18 cellular contexts compared by ENCODE assay signal in the genomic region with DNA sequence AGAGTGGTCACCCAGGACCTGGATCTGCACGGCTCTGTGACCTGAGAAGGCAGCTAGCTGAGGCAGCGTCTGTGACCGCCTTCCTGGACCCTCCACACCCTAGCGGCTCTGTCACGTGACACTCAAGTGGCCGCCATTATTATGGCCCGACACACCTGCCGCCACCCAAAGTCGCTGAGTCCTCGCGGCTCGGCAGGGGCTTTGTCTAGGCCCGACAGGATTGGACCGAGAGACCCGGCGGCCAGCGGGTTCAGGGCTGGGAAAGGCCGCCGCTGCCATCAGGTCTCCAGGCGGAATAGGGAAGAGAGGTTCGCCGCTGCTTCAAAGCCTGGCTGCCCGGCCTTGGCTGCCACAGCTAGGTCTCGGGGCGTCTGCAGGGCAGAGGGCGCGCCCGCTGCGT.
DNase-seq lines count a peak whose midpoint lies in the region; ATAC-seq, FAIRE-seq and TF ChIP-seq lines count a peak whose summit lies in the region.
"Had no signal": no experiment of that assay in that cellular context is flagged by ENCODE, and none has a peak within 500 bp of the region (broad histone marks: within the 10 kb centered on the region; RNA-seq: fewer than 3 reads in every experiment).

No MANE protein-coding gene starts in this region.

- no peak overlapping the region for H3K56ac ChIP-seq in H1 (replicated peaks; ENCODE audit: insufficient read length, low read depth, low read length)

- TF ChIP-seq CTCF in H1 (IDR thresholded peaks at IDR 0.05; ENCODE audit: control extremely low read depth in 1 of 3, insufficient read depth in 1 of 3, low read depth in 1 of 3, low read length in 3 of 3) (no peak), omental fat pad (IDR thresholded peaks at IDR 0.05) (no peak)

- no peak for TF ChIP-seq EP300 in H1 (IDR thresholded peaks at IDR 0.05; ENCODE audit: borderline replicate concordance in 1 of 2, low read depth in 2 of 2, low read length in 2 of 2)

- no peaks in the 10 kb centered on the region for H3K79me2 ChIP-seq in H1 (ENCODE audit: control insufficient read depth in 1 of 2, insufficient read depth in 2 of 2, low read length in 2 of 2)

- no peak overlapping the region for H2AK5ac ChIP-seq in H1 (ENCODE audit: low read depth, low read length)

- TF ChIP-seq POLR2A in H1 (IDR thresholded peaks at IDR 0.05; ENCODE audit: control extremely low read depth in 1 of 2, low read depth in 2 of 2, low read length in 2 of 2), result no peak

- DNase-seq in DMS53 (lab: John Stamatoyannopoulos, UW) (peak; percentile 28), DMS53 treated with DMSO at 0.1 percent for 48 hours (lab: John Stamatoyannopoulos, UW; ENCODE audit: unreplicated experiment) (no peak), Daoy (ENCODE audit: low read depth) (peak; percentile 3), H1 (ENCODE audit: low read depth in 1 of 2, low spot score in 2 of 2) (no peak), omental fat pad (ENCODE audit: low spot score) (no peak), middle frontal gyrus (ENCODE audit: extremely low spot score, low spot score) (no peak), H7 (no peak), frontal cortex (ENCODE audit: low spot score in 2 of 2) (no peak)
- DNase-seq: GF-D8, HFFc6, KG1, NCI-H1105 treated with DMSO at 0.1 percent for 48 hours, NCI-H187, NCI-H2227 treated with DMSO at 0.1 percent for 48 hours, NCI-H524, PC-9, SJCRH30 had no signal

- H4K91ac ChIP-seq in H1 (replicated peaks; ENCODE audit: insufficient read length, low read length), result no peak overlapping the region

- POLR2A ChIA-PET in H1 (lab: Charles Lee; ENCODE audit: partially characterized antibody), result no interaction called here

- no peaks in the 10 kb centered on the region for H3K79me1 ChIP-seq in H1 (ENCODE audit: low read depth, low read length)

- H3K27me3 ChIP-seq in H1 (replicated peaks in 1 of 4; ENCODE audit: control insufficient read depth in 3 of 4, extremely low read depth in 1 of 4, insufficient read depth in 3 of 4, low read length in 3 of 4) (no peaks in the 10 kb centered on the region), H7 (ENCODE audit: control insufficient read depth, insufficient read depth, low read length) (no peaks in the 10 kb centered on the region)
- H3K27me3 ChIP-seq: SJCRH30 had no signal

- H2BK5ac ChIP-seq in H1 (ENCODE audit: low read depth, low read length), result no peak overlapping the region

- no peak overlapping the region for H3K4ac ChIP-seq in H1 (replicated peaks; ENCODE audit: insufficient read length, low read depth, low read length)

- no peak overlapping the region for H4K5ac ChIP-seq in H1 (ENCODE audit: insufficient read length, low read depth, low read length)

- no peaks in the 10 kb centered on the region for H3K23me2 ChIP-seq in H1 (ENCODE audit: low read depth, low read length)

- no peaks in the 10 kb centered on the region for H4K20me1 ChIP-seq in H1 (replicated peaks in 1 of 2; ENCODE audit: control insufficient read depth in 1 of 2, insufficient read depth in 2 of 2, low read length in 2 of 2)

- H2BK15ac ChIP-seq in H1 (ENCODE audit: low read length), result no peak overlapping the region

- H3K18ac ChIP-seq in H1 (ENCODE audit: extremely low read depth, low read length), result no peak overlapping the region

- CTCF ChIA-PET in H1 (lab: Charles Lee; ENCODE audit: partially characterized antibody), result no interaction called here

- H3K4me2 ChIP-seq in H1 (ENCODE audit: insufficient read depth in 1 of 2, low read depth in 2 of 2, low read length in 2 of 2), result no peak overlapping the region
- H3K4me2 ChIP-seq: PC-9 had no signal

- H2BK12ac ChIP-seq in H1 (ENCODE audit: low read depth, low read length), result no peak overlapping the region

- peaks cover 0 to 7% of the 10 kb centered on the region in 2 experiments; a peak in 1 of 4 replicates for H3K9me3 ChIP-seq in H1 (ENCODE audit: insufficient read depth in 2 of 2, low read depth in 1 of 2, low read length in 1 of 2)
- H3K9me3 ChIP-seq: SJCRH30 had no signal

- H3K14ac ChIP-seq in H1 (ENCODE audit: insufficient read length), result no peak overlapping the region

- no peak for FAIRE-seq in H1 (lab: Jason Lieb, UNC)
- FAIRE-seq in frontal cortex (lab: Jason Lieb, UNC), result no peak

- peak; percentile 37 for ATAC-seq in omental fat pad (ENCODE audit: low FRiP score)

- H4K8ac ChIP-seq in H1 (ENCODE audit: extremely low read depth, insufficient read depth, low read length), result peak overlapping the region; percentile 71

- WGBS in H1 (ENCODE audit: extremely low coverage in 1 of 2, insufficient coverage in 1 of 2, insufficient read length in 1 of 2, insufficient replicate concordance in 2 of 2, low coverage in 1 of 2, low lambda C conversion rate in 2 of 2, missing lambda C conversion rate in 1 of 2), 2 experiments, result 97% methylated on average over 12 of the region's 29 CpGs; no CpG with 5 or more reads in 1 of the 2 experiments

- H3K9ac ChIP-seq in H1 (replicated peaks in 1 of 4; ENCODE audit: extremely low read depth in 1 of 4, low read depth in 3 of 4, low read length in 3 of 4), result no peak overlapping the region

- H3K36me3 ChIP-seq in H1 (ENCODE audit: control insufficient read depth in 2 of 4, insufficient read depth in 4 of 4, low read length in 3 of 4) (no peaks in the 10 kb centered on the region), H7 (replicated peaks; ENCODE audit: control insufficient read depth, insufficient read depth, low read length) (no peaks in the 10 kb centered on the region)
- H3K36me3 ChIP-seq: SJCRH30 had no signal

- H3K4me1 ChIP-seq in H1 (replicated peaks in 1 of 4; ENCODE audit: control insufficient read depth in 3 of 4, insufficient read depth in 4 of 4, low read length in 3 of 4), result no peaks in the 10 kb centered on the region
- H3K4me1 ChIP-seq: SJCRH30 had no signal

- no peak overlapping the region for H2BK120ac ChIP-seq in H1 (replicated peaks; ENCODE audit: low read depth, low read length)

- no peak overlapping the region for H3K27ac ChIP-seq in H1 (ENCODE audit: low read depth, low read length)
- H3K27ac ChIP-seq: 22Rv1, PC-9, SJCRH30 had no signal

- H2BK20ac ChIP-seq in H1 (ENCODE audit: low read length), result no peak overlapping the region

- H2AFZ ChIP-seq in H1 (ENCODE audit: low read length), result 0 out of 2 replicates have a peak overlapping the region, but pooled peaks have one; percentile 62
- H2AFZ ChIP-seq: PC-9 had no signal

- H3K23ac ChIP-seq in H1 (ENCODE audit: insufficient read length), result no peak overlapping the region

- H3K4me3 ChIP-seq in H1 (ENCODE audit: extremely low read depth in 1 of 4, insufficient read depth in 2 of 4, low read depth in 3 of 4, low read length in 4 of 4) (no peak overlapping the region), H7 (ENCODE audit: insufficient read depth, low read depth, low read length) (no peak overlapping the region)
- H3K4me3 ChIP-seq: PC-9, SJCRH30 had no signal

- TF ChIP-seq RAD21 in H1 (IDR thresholded peaks at IDR 0.05 in 1 of 2, conservative IDR thresholded peaks at IDR 0.05 in 1 of 2; ENCODE audit: low read depth in 2 of 2, low read length in 2 of 2), result no peak

TF ChIP-seq in H1, 55 proteins besides CTCF, POLR2A, EP300 and RAD21:
- TF ChIP-seq BCL11A (IDR thresholded peaks at IDR 0.05; ENCODE audit: low read depth in 2 of 2, low read length in 2 of 2) (no peak), SAP30 (IDR thresholded peaks at IDR 0.05; ENCODE audit: insufficient read depth, insufficient replicate concordance, low read length) (no peak), CREB1 (IDR thresholded peaks at IDR 0.05) (no peak), SRF (IDR thresholded peaks at IDR 0.05; ENCODE audit: low read depth, low read length) (no peak), SUZ12 (IDR thresholded peaks at IDR 0.05; ENCODE audit: low read length) (no peak), TEAD4 (IDR thresholded peaks at IDR 0.05; ENCODE audit: low read depth, low read length) (no peak), HDAC2 (IDR thresholded peaks at IDR 0.05; ENCODE audit: borderline replicate concordance in 1 of 2, low read depth in 2 of 2, low read length in 2 of 2) (no peak), SIN3A (conservative IDR thresholded peaks at IDR 0.05 in 1 of 2, IDR thresholded peaks at IDR 0.05 in 1 of 2; ENCODE audit: low read depth in 1 of 2, low read length in 2 of 2) (no peak), SIX5 (IDR thresholded peaks at IDR 0.05; ENCODE audit: low read depth, low read length) (no peak), BACH1 (IDR thresholded peaks at IDR 0.05; ENCODE audit: low read length) (no peak)
- TF ChIP-seq, protein P1, sequence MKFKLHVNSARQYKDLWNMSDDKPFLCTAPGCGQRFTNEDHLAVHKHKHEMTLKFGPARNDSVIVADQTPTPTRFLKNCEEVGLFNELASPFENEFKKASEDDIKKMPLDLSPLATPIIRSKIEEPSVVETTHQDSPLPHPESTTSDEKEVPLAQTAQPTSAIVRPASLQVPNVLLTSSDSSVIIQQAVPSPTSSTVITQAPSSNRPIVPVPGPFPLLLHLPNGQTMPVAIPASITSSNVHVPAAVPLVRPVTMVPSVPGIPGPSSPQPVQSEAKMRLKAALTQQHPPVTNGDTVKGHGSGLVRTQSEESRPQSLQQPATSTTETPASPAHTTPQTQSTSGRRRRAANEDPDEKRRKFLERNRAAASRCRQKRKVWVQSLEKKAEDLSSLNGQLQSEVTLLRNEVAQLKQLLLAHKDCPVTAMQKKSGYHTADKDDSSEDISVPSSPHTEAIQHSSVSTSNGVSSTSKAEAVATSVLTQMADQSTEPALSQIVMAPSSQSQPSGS (IDR thresholded peaks at IDR 0.05; ENCODE audit: low read length), result no peak
TF ChIP-seq in H1: peak in this region for 0.

Comparison
In these comparisons a context has a peak if more than half of its experiments do, and no peak if none do; other contexts are left out.
1. DNase-seq: peak in DMS53 (single experiment) and Daoy (single experiment); none in DMS53 treated with DMSO at 0.1 percent for 48 hours (single experiment), H1 (0 of 2), omental fat pad (single experiment), middle frontal gyrus (single experiment), H7 (single experiment) and frontal cortex (0 of 2).